12 cellular contexts compared by ENCODE assay signal in the genomic region with DNA sequence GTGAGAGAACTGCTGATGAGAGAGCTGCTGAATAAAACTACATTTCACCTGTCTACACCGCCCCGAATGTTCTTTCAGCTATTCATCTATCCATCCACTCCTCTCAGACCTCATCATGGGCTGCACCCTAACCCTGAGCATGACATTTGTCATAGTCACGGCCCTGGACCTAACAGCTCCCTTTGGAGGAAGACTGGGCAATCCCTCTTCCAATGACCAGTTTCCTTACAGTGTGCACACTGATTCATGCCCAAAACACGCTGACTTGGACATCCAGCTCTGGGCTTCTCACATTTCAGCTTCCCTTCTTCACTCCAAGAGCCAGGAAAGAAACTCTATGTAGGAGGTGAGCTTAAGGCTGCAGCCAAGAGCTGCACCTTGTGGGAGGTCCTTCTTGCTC. TPM values are rescaled to one million over a fixed set of nuclear protein-coding genes. Genes with fewer than 3 reads are reported as not detected.
DNase-seq lines count a peak whose midpoint lies in the region; ATAC-seq, FAIRE-seq and TF ChIP-seq lines count a peak whose summit lies in the region.
"Had no signal": no experiment of that assay in that cellular context is flagged by ENCODE, and none has a peak within 500 bp of the region (broad histone marks: within the 10 kb centered on the region; RNA-seq: fewer than 3 reads in every experiment).

No MANE protein-coding gene starts in this region.

- H3K4me3 ChIP-seq in A549 (no peak overlapping the region), astrocyte of the cerebellum (ENCODE audit: low read depth, low read length) (no peak overlapping the region), kidney epithelial cell (ENCODE audit: low read depth, low read length) (no peak overlapping the region)

- no peaks in the 10 kb centered on the region for H3K36me3 ChIP-seq in kidney epithelial cell (ENCODE audit: control insufficient read depth, insufficient read depth, low read length)

- CTCF ChIA-PET in A549 (lab: Yijun Ruan, JAX) = interaction anchor here (0.9 to 8.9 kb wide), 8 partner anchors 10 to 127 kb away, joined by 3 to 89 read pairs (median 5); a partner anchor contains a TSS

- no peak for TF ChIP-seq POLR2A in A549 (IDR thresholded peaks at IDR 0.05; ENCODE audit: low read length)

- TF ChIP-seq RAD21 in A549 (conservative IDR thresholded peaks at IDR 0.05 in 1 of 2, IDR thresholded peaks at IDR 0.05 in 1 of 2) = no peak

- no peaks in the 10 kb centered on the region for H3K27me3 ChIP-seq in kidney epithelial cell (ENCODE audit: control insufficient read depth, insufficient read depth, low read length)

- TF ChIP-seq EP300 in A549 (IDR thresholded peaks at IDR 0.05) = no peak

- in situ Hi-C loops in astrocyte of the cerebellum (cut with HindIII; ENCODE audit: low sequenced_read_pairs) = no loop called here

- DNase-seq in A549 (ENCODE audit: low read depth in 1 of 2, low spot score in 1 of 2) (peak; percentile 47 to 79), HS-27A (ENCODE audit: low read depth) (peak; percentile 72), astrocyte of the cerebellum (ENCODE audit: low read depth) (peak; percentile 79), kidney epithelial cell (ENCODE audit: low read depth) (peak; percentile 84), Kasumi-1 (lab: John Stamatoyannopoulos, UW) (no peak), activated T-cell treated with anti-CD3 and anti-CD28 coated beads for 4 hours (no peak)
- DNase-seq in activated CD4-positive, alpha-beta T cell treated with anti-CD3 and anti-CD28 coated beads, Interleukin-2, amount 50 U/mL, for 4 hours = no peak
- DNase-seq in activated CD8-positive, alpha-beta memory T cell treated with anti-CD3 and anti-CD28 coated beads, Interleukin-2, amount 50 U/mL, for 48 hours = no peak
- DNase-seq: activated CD4-positive, alpha-beta T cell treated with anti-CD3 and anti-CD28 coated beads for 1 hour; activated effector memory CD4-positive, alpha-beta T cell treated with anti-CD3 and anti-CD28 coated beads, Interleukin-2, amount 50 U/mL, for 16 hours; NCI-H446; SIG-M5 had no signal

- H3K9me3 ChIP-seq in A549 = no peaks in the 10 kb centered on the region

- H3K27ac ChIP-seq in A549 = peak overlapping the region in 1 of 2 experiments; percentile 68; a peak in 3 of 6 replicates

- ATAC-seq in A549 = peak; percentile 4 to 9; a peak in 3 of 6 replicates

- POLR2A ChIA-PET in A549 (lab: Yijun Ruan, JAX) = interaction anchor here (0.6 to 2.8 kb wide), 2 partner anchors 11 to 693 kb away, joined by 3 to 39 read pairs; no protein-coding TSS in a partner anchor

- TF ChIP-seq CTCF in A549 (IDR thresholded peaks at IDR 0.05) = no peak
- TF ChIP-seq CTCF in astrocyte of the cerebellum (IDR thresholded peaks at IDR 0.05; ENCODE audit: low read depth, low read length, missing control alignments) = no peak
- TF ChIP-seq CTCF in kidney epithelial cell (IDR thresholded peaks at IDR 0.05; ENCODE audit: insufficient read depth, low read length, poor library complexity, severe bottlenecking) = no peak

- peaks cover 23% of the 10 kb centered on the region for H3K4me1 ChIP-seq in A549

- no peak for FAIRE-seq in A549 (lab: Jason Lieb, UNC)

- H3K4me2 ChIP-seq in A549 = peak overlapping the region; percentile 56

- 39% methylated on average over 4 of the region's 4 CpGs for WGBS in A549 (ENCODE audit: missing lambda C conversion rate)

TF ChIP-seq in A549, 52 proteins besides CTCF, POLR2A, EP300 and RAD21:
- TF ChIP-seq MAFK (IDR thresholded peaks at IDR 0.05; ENCODE audit: partially characterized antibody) (peak; percentile 28), HOXB5 (CRISPR knock-in tag; IDR thresholded peaks at IDR 0.05) (peak; percentile 64; the same call in 1 of the 2 replicates), ZC3H11A (IDR thresholded peaks at IDR 0.05) (no peak), FOSL2 (IDR thresholded peaks at IDR 0.05) (no peak), FOSL2 (CRISPR knock-in tag; IDR thresholded peaks at IDR 0.05) (peak; percentile 63), NR3C1 (IDR thresholded peaks at IDR 0.05) (no peak)
- TF ChIP-seq, protein P1, sequence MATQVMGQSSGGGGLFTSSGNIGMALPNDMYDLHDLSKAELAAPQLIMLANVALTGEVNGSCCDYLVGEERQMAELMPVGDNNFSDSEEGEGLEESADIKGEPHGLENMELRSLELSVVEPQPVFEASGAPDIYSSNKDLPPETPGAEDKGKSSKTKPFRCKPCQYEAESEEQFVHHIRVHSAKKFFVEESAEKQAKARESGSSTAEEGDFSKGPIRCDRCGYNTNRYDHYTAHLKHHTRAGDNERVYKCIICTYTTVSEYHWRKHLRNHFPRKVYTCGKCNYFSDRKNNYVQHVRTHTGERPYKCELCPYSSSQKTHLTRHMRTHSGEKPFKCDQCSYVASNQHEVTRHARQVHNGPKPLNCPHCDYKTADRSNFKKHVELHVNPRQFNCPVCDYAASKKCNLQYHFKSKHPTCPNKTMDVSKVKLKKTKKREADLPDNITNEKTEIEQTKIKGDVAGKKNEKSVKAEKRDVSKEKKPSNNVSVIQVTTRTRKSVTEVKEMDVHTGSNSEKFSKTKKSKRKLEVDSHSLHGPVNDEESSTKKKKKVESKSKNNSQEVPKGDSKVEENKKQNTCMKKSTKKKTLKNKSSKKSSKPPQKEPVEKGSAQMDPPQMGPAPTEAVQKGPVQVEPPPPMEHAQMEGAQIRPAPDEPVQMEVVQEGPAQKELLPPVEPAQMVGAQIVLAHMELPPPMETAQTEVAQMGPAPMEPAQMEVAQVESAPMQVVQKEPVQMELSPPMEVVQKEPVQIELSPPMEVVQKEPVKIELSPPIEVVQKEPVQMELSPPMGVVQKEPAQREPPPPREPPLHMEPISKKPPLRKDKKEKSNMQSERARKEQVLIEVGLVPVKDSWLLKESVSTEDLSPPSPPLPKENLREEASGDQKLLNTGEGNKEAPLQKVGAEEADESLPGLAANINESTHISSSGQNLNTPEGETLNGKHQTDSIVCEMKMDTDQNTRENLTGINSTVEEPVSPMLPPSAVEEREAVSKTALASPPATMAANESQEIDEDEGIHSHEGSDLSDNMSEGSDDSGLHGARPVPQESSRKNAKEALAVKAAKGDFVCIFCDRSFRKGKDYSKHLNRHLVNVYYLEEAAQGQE (IDR thresholded peaks at IDR 0.05) = no peak
- TF ChIP-seq, protein P2, sequence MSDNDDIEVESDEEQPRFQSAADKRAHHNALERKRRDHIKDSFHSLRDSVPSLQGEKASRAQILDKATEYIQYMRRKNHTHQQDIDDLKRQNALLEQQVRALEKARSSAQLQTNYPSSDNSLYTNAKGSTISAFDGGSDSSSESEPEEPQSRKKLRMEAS (IDR thresholded peaks at IDR 0.05) = 0 out of 2 replicates have a peak, but pooled peaks have one; percentile 21

RNA-seq across cellular contexts. Expression of a gene that starts 41.8 kb away (rescaled TPM):
- polyA plus RNA-seq in A549 (2011; rRNA removed) (21.0 and 21.1 TPM in 2 replicates), A549 (2017; fragmentation: RNase III; extraction: RNeasy Plus Mini Kit Qiagen cat#74134 plus additional on column Dnase treatment) (9.9 to 11.9 TPM (median 11.7 TPM) in 3 replicates)
- 27.5 and 29.3 TPM in 2 replicates for polyA plus RNA-seq in A549 (2012; cell fraction: cytosol; rRNA removed)
- polyA plus RNA-seq in A549 (2012; cell fraction: nucleus; rRNA removed) = 21.1 and 26.6 TPM in 2 replicates
- polyA minus RNA-seq in A549 (2011; rRNA and poly(A)+ RNA removed) = 18.6 and 19.9 TPM in 2 replicates
- total RNA-seq in kidney epithelial cell = 1.5 and 1.8 TPM in 2 replicates

Comparison
In these comparisons a context has a peak if more than half of its experiments do, and no peak if none do; other contexts are left out.
1. DNase-seq: peak in A549 (2 of 2), HS-27A (single experiment), astrocyte of the cerebellum (single experiment) and kidney epithelial cell (single experiment); none in Kasumi-1 (0 of 2), activated T-cell treated with anti-CD3 and anti-CD28 coated beads for 4 hours (single experiment), activated CD4-positive, alpha-beta T cell treated with anti-CD3 and anti-CD28 coated beads, Interleukin-2, amount 50 U/mL, for 4 hours (0 of 2) and activated CD8-positive, alpha-beta memory T cell treated with anti-CD3 and anti-CD28 coated beads, Interleukin-2, amount 50 U/mL, for 48 hours (single experiment).